16 cellular contexts compared by ENCODE assay signal in genomic region chr5:135174315-135175096, GRCh38.
DNase-seq lines count a peak whose midpoint lies in the region; ATAC-seq and TF ChIP-seq lines count a peak whose summit lies in the region.
"Had no signal": no experiment of that assay in that cellular context is flagged by ENCODE, and none has a peak within 500 bp of the region (broad histone marks: within the 10 kb centered on the region; RNA-seq: fewer than 3 reads in every experiment).

No MANE protein-coding gene starts in this region.

- CTCF ChIA-PET in A673 (lab: Charles Lee) = no interaction called here

- POLR2A ChIA-PET in A673 (lab: Charles Lee; ENCODE audit: low non-redundant PET) = interaction anchor here (0.6 kb wide), 1 partner anchor 1168 kb away, joined by 15 read pairs; no protein-coding TSS in a partner anchor

- H3K27me3 ChIP-seq in A673 (replicated peaks; ENCODE audit: insufficient read depth, low read depth, low read length, poor library complexity) = peaks cover 37% of the 10 kb centered on the region
- H3K27me3 ChIP-seq in H7 (ENCODE audit: control insufficient read depth, insufficient read depth, low read length) = peaks cover 2% of the 10 kb centered on the region; the same call in 1 of the 2 replicates
- H3K27me3 ChIP-seq in stomach = peaks cover 0 to 14% (median 0%) of the 10 kb centered on the region in 3 donors
- no peaks in the 10 kb centered on the region for H3K27me3 ChIP-seq in gastrocnemius medialis
- H3K27me3 ChIP-seq: Peyer's patch had no signal

- DNase-seq in A673 (ENCODE audit: low spot score) (no peak), H7 (peak; percentile 71), RPMI7951 (ENCODE audit: low read depth) (peak; percentile 24), fibroblast of the aortic adventitia (ENCODE audit: low read depth) (no peak), stomach (no peak), gastrocnemius medialis (no peak), epidermal melanocyte (ENCODE audit: insufficient read length, low spot score) (no peak)
- DNase-seq: activated CD8-positive, alpha-beta memory T cell treated with anti-CD3 and anti-CD28 coated beads for 24 hours; activated naive CD4-positive, alpha-beta T cell treated with Interleukin-2 at 50 U/mL for 16 hours; caudate nucleus; NCI-H226; Peyer's patch; stimulated activated CD4-positive, alpha-beta T cell treated with anti-CD3 and anti-CD28 coated beads, Interleukin-4, amount 100 ng/mL, for 1 hour; stimulated activated naive B cell treated with anti-CD40 and anti-IgM and Interleukin-4, amounts not matched to agents 10 μg/mL and 1 μg/mL and 100 μg/mL, for 72 hours had no signal

- peak; percentile 43; the same call in 1 of the 2 replicates for TF ChIP-seq CTCF in A673 (conservative IDR thresholded peaks at IDR 0.05; ENCODE audit: low read depth, low read length)
- TF ChIP-seq CTCF in fibroblast of the aortic adventitia (IDR thresholded peaks at IDR 0.05; ENCODE audit: insufficient read depth, low read length) = peak; percentile 18
- TF ChIP-seq CTCF in stomach (IDR thresholded peaks at IDR 0.05) = no peak
- no peak for TF ChIP-seq CTCF in gastrocnemius medialis (IDR thresholded peaks at IDR 0.05 in 4 of 5, conservative IDR thresholded peaks at IDR 0.05 in 1 of 5)

- WGBS in stomach, 5 donors = 67 to 86% (median 76%) methylated on average over 7 to 8 of the region's 8 CpGs

- H3K36me3 ChIP-seq in A673 (ENCODE audit: insufficient read depth, low read length, poor library complexity, severe bottlenecking) (no peaks in the 10 kb centered on the region), H7 (replicated peaks; ENCODE audit: control insufficient read depth, insufficient read depth, low read length) (no peaks in the 10 kb centered on the region), stomach (no peaks in the 10 kb centered on the region), gastrocnemius medialis (no peaks in the 10 kb centered on the region)
- H3K36me3 ChIP-seq: Peyer's patch had no signal

- no peak overlapping the region for H3K4me3 ChIP-seq in A673 (ENCODE audit: low read depth, low read length, poor library complexity, severe bottlenecking)
- no peak overlapping the region for H3K4me3 ChIP-seq in H7 (ENCODE audit: insufficient read depth, low read depth, low read length)
- no peak overlapping the region for H3K4me3 ChIP-seq in fibroblast of the aortic adventitia (ENCODE audit: low read depth, low read length)
- H3K4me3 ChIP-seq in stomach = no peak overlapping the region
- no peak overlapping the region for H3K4me3 ChIP-seq in gastrocnemius medialis
- H3K4me3 ChIP-seq: Peyer's patch had no signal

- no TSS peak for BruUV-seq in A673 (replicated peaks; lab: Mats Ljungman, UMichigan)

- no peaks in the 10 kb centered on the region for H3K4me1 ChIP-seq in A673 (ENCODE audit: insufficient read depth, low read length, poor library complexity, severe bottlenecking)
- no peaks in the 10 kb centered on the region for H3K4me1 ChIP-seq in stomach
- no peaks in the 10 kb centered on the region for H3K4me1 ChIP-seq in gastrocnemius medialis
- H3K4me1 ChIP-seq: Peyer's patch had no signal

- TF ChIP-seq POLR2A in stomach (IDR thresholded peaks at IDR 0.05) (no peak), gastrocnemius medialis (IDR thresholded peaks at IDR 0.05) (no peak)

- intact Hi-C loops in A673 (cut with micrococcal nuclease; ENCODE audit: unreplicated experiment) = no loop called here
- intact Hi-C loops in stomach (cut with DNase I; ENCODE audit: low total_unique reads) = no loop called here
- intact Hi-C loops in gastrocnemius medialis (cut with DNase I; ENCODE audit: low total_unique reads) = no loop called here

- H3K27ac ChIP-seq in A673 (ENCODE audit: low read depth, low read length, poor library complexity, severe bottlenecking) (no peak overlapping the region), stomach (no peak overlapping the region), gastrocnemius medialis (no peak overlapping the region)
- H3K27ac ChIP-seq: KMS-11, Peyer's patch had no signal

- no peak for TF ChIP-seq EP300 in stomach (IDR thresholded peaks at IDR 0.05)

- no peak for ATAC-seq in gastrocnemius medialis
- ATAC-seq in GM18909 (IDR thresholded peaks at IDR 0.05; ENCODE audit: poor library complexity, unreplicated experiment) = no peak
- ATAC-seq: stimulated activated naive B cell treated with anti-CD40 and anti-IgM and Interleukin-4, amounts not matched to agents 10 μg/mL and 1 μg/mL and 100 μg/mL, for 72 hours had no signal

- in situ Hi-C loops in gastrocnemius medialis (cut with MboI; ENCODE audit: low sequenced_read_pairs in 4 of 4) = loop anchor here in 1 of 4 donors (25.0 kb wide), 1 partner anchor 162 kb away; no protein-coding TSS in a partner anchor

- H3K9me3 ChIP-seq in A673 (ENCODE audit: low read depth, low read length, poor library complexity, severe bottlenecking) (no peaks in the 10 kb centered on the region), stomach (no peaks in the 10 kb centered on the region), gastrocnemius medialis (no peaks in the 10 kb centered on the region)
- H3K9me3 ChIP-seq: Peyer's patch had no signal

Comparison
In these comparisons a context has a peak if more than half of its experiments do, and no peak if none do; other contexts are left out.
1. DNase-seq: peak in H7 (single experiment) and RPMI7951 (single experiment); none in A673 (single experiment), fibroblast of the aortic adventitia (single experiment), stomach (single experiment), gastrocnemius medialis (0 of 2) and epidermal melanocyte (single experiment).
2. CTCF ChIP-seq: peak in A673 (single experiment) and fibroblast of the aortic adventitia (single experiment); none in stomach (0 of 7) and gastrocnemius medialis (0 of 5).